ENCODE assay signal across 20 cellular contexts in genomic region chr1:3632716-3633343, GRCh38. TPM values are rescaled to one million over a fixed set of nuclear protein-coding genes. Genes with fewer than 3 reads are reported as not detected.
DNase-seq lines count a peak whose midpoint lies in the region; ATAC-seq and TF ChIP-seq lines count a peak whose summit lies in the region.
"Had no signal": no experiment of that assay in that cellular context is flagged by ENCODE, and none has a peak within 500 bp of the region (broad histone marks: within the 10 kb centered on the region; RNA-seq: fewer than 3 reads in every experiment).

No MANE protein-coding gene starts in this region.

- H3K27me3 ChIP-seq in HUES64 (ENCODE audit: insufficient read depth, low read length) = no peaks in the 10 kb centered on the region
- no peaks in the 10 kb centered on the region for H3K27me3 ChIP-seq in SJCRH30
- no peaks in the 10 kb centered on the region for H3K27me3 ChIP-seq in spleen (replicated peaks in 1 of 7)
- H3K27me3 ChIP-seq: BE2C had no signal

- H3K9me3 ChIP-seq in HUES64 (ENCODE audit: insufficient read depth, low read depth, low read length) (no peaks in the 10 kb centered on the region), SJCRH30 (replicated peaks) (no peaks in the 10 kb centered on the region), spleen (no peaks in the 10 kb centered on the region)
- H3K9me3 ChIP-seq: A549, BE2C had no signal

- intact Hi-C loops in spleen (cut with DNase I; ENCODE audit: low total_unique reads) = no loop called here

- WGBS in HUES64 = 96% methylated on average over 26 of the region's 26 CpGs
- WGBS in spleen, 5 donors = 92 to 96% (median 95%) methylated on average over 23 to 26 of the region's 26 CpGs

- H3K4me3 ChIP-seq in HUES64 (ENCODE audit: low read length) (no peak overlapping the region), SJCRH30 (no peak overlapping the region), spleen (no peak overlapping the region)
- H3K4me3 ChIP-seq: A549, GM23338 had no signal

- H3K9ac ChIP-seq in HUES64 (ENCODE audit: low read depth, low read length) = peak overlapping the region; percentile 60; the same call in 1 of the 2 replicates

- H3K4me1 Mint-ChIP-seq in glutamatergic neuron (ENCODE audit: low read depth, unreplicated experiment) = peaks cover 3% of the 10 kb centered on the region

- H3K27me3 Mint-ChIP-seq in glutamatergic neuron (ENCODE audit: unreplicated experiment) = no peaks in the 10 kb centered on the region

- H3K4me3 Mint-ChIP-seq in glutamatergic neuron (ENCODE audit: unreplicated experiment) = no peak overlapping the region
- H3K4me3 Mint-ChIP-seq: CD8-positive, alpha-beta T cell; GM23338; HFFc6 had no signal

- H3K36me3 ChIP-seq in HUES64 (ENCODE audit: insufficient read depth, low read length) (peaks cover 78% of the 10 kb centered on the region), SJCRH30 (peaks cover 34% of the 10 kb centered on the region), spleen (peaks cover 2 to 100% (median 96%) of the 10 kb centered on the region in 6 donors)
- H3K36me3 ChIP-seq: BE2C had no signal

- DNase-seq in SJCRH30 = no peak
- DNase-seq in glutamatergic neuron = no peak
- peak; percentile 57 for DNase-seq in spleen
- no peak for DNase-seq in EL
- DNase-seq in left lobe of liver (ENCODE audit: low spot score) = no peak
- DNase-seq in glomerular visceral epithelial cell (ENCODE audit: extremely low spot score) = no peak
- DNase-seq: BE2C; CD8-positive, alpha-beta T cell; COR-L47; DMS153; DMS79 treated with DMSO at 0.1 percent for 48 hours; GDM1; HCEC 1CT; HFFc6 had no signal

- H3K27ac ChIP-seq in HUES64 (ENCODE audit: low read depth, low read length) = peak overlapping the region; percentile 79; the same call in 1 of the 2 replicates
- peak overlapping the region; percentile 7; the same call in 1 of the 2 replicates for H3K27ac ChIP-seq in SJCRH30
- no peak overlapping the region for H3K27ac ChIP-seq in spleen
- H3K27ac ChIP-seq: A549, C4-2B had no signal

- no peaks in the 10 kb centered on the region for H3K9me3 Mint-ChIP-seq in glutamatergic neuron (ENCODE audit: unreplicated experiment)
- H3K9me3 Mint-ChIP-seq: CD8-positive, alpha-beta T cell; GM23338; HFFc6 had no signal

- TF ChIP-seq CTCF in glutamatergic neuron (IDR thresholded peaks at IDR 0.05; ENCODE audit: partially characterized antibody, unreplicated experiment) (no peak), spleen (IDR thresholded peaks at IDR 0.05 in 8 of 11, conservative IDR thresholded peaks at IDR 0.05 in 3 of 11) (no peak)

- peak overlapping the region; percentile 22 for H3K27ac Mint-ChIP-seq in glutamatergic neuron (ENCODE audit: unreplicated experiment)
- H3K27ac Mint-ChIP-seq: CD8-positive, alpha-beta T cell; HFFc6 had no signal

- H3K4me1 ChIP-seq in HUES64 (ENCODE audit: insufficient read depth, low read length) = peaks cover 12% of the 10 kb centered on the region
- peaks cover 11% of the 10 kb centered on the region for H3K4me1 ChIP-seq in SJCRH30
- peaks cover 0 to 7% (median 3%) of the 10 kb centered on the region in 6 donors for H3K4me1 ChIP-seq in spleen
- H3K4me1 ChIP-seq: A549, BE2C had no signal

- no peak for ATAC-seq in left lobe of liver
- ATAC-seq: A549; CD8-positive, alpha-beta T cell; HepG2 had no signal

- H3K36me3 Mint-ChIP-seq in glutamatergic neuron (ENCODE audit: unreplicated experiment) = peaks cover 5% of the 10 kb centered on the region

- TF ChIP-seq POLR2A in spleen (IDR thresholded peaks at IDR 0.05) = no peak

RNA-seq across cellular contexts. Expression of gene TPRG1L, which starts 8.0 kb away (rescaled TPM):
- polyA plus RNA-seq in HUES64 (2013, experiment 1 of 2) = 22.5 TPM
- polyA plus RNA-seq in HUES64 (2013, experiment 2 of 2) = 22.6 TPM
- 20.0 and 21.1 TPM in 2 replicates for total RNA-seq in SJCRH30 (2014; rRNA removed; shearing (Covaris generic))
- total RNA-seq in glutamatergic neuron (ENCODE audit: unreplicated experiment) (43.1 TPM), spleen (10 to 100 TPM; 23.7 to 45.9 (median 32.5) TPM), left lobe of liver (49.9 TPM)
- polyA plus RNA-seq in spleen = 10 to 100 TPM; 19.9 to 35.7 (median 20.9) TPM

RNA-seq across cellular contexts. Expression of gene WRAP73, which starts 17.1 kb away (rescaled TPM):
- polyA plus RNA-seq in HUES64 (2013, experiment 1 of 2) = 18.2 TPM
- 18.1 TPM for polyA plus RNA-seq in HUES64 (2013, experiment 2 of 2)
- total RNA-seq in SJCRH30 (2014; rRNA removed; shearing (Covaris generic)) = 41.6 and 47.9 TPM in 2 replicates
- 47.7 TPM for total RNA-seq in glutamatergic neuron (ENCODE audit: unreplicated experiment)
- 10 to 100 TPM; 21.0 to 28.0 (median 26.4) TPM for total RNA-seq in spleen
- 10 to 100 TPM; 20.1 to 28.3 (median 24.2) TPM for polyA plus RNA-seq in spleen
- total RNA-seq in left lobe of liver = 8.9 TPM

RNA-seq across cellular contexts. Expression of gene TP73, which starts 19.5 kb away (rescaled TPM):
- polyA plus RNA-seq in HUES64 (2013, experiment 1 of 2) = 0.65 TPM
- 0.76 TPM for polyA plus RNA-seq in HUES64 (2013, experiment 2 of 2)
- 13.1 and 14.9 TPM in 2 replicates for total RNA-seq in SJCRH30 (2014; rRNA removed; shearing (Covaris generic))
- total RNA-seq in glutamatergic neuron (ENCODE audit: unreplicated experiment) = 13.0 TPM
- 1 to 10 TPM in 5 of 7 donors, under 1 TPM in 2; 0.63 to 4.3 (median 1.6) TPM for total RNA-seq in spleen
- polyA plus RNA-seq in spleen = under 1 TPM; 0.11 to 0.48 (median 0.21) TPM
- total RNA-seq in left lobe of liver = 0.08 TPM
- total RNA-seq: CD8-positive, alpha-beta T cell; HFFc6 had no signal
- polyA plus RNA-seq: AG04450 had no signal

RNA-seq across cellular contexts. Expression of gene MEGF6, which starts 21.5 kb away (rescaled TPM):
- polyA plus RNA-seq in HUES64 (2013, experiment 1 of 2) = 5.6 TPM
- polyA plus RNA-seq in HUES64 (2013, experiment 2 of 2) = 7.3 TPM
- 0.08 TPM in 1 of 2 replicates, not detected in the other for total RNA-seq in SJCRH30 (2014; rRNA removed; shearing (Covaris generic))
- 64.7 TPM for total RNA-seq in glutamatergic neuron (ENCODE audit: unreplicated experiment)
- total RNA-seq in spleen = 10 to 100 TPM in 6 of 7 donors, 1 to 10 TPM in 1; 8.7 to 39.5 (median 27.1) TPM
- polyA plus RNA-seq in spleen = 10 to 100 TPM in 2 of 3 donors, 1 to 10 TPM in 1; 8.8 to 16.5 (median 10.0) TPM
- total RNA-seq in left lobe of liver = 6.9 TPM

Comparison
In these comparisons a context has a peak if more than half of its experiments do, and no peak if none do; other contexts are left out.
1. H3K27ac ChIP-seq: peak in HUES64 (single experiment) and SJCRH30 (single experiment); none in spleen (0 of 8).